ENCODE assay signal across 8 cellular contexts in the genomic region with DNA sequence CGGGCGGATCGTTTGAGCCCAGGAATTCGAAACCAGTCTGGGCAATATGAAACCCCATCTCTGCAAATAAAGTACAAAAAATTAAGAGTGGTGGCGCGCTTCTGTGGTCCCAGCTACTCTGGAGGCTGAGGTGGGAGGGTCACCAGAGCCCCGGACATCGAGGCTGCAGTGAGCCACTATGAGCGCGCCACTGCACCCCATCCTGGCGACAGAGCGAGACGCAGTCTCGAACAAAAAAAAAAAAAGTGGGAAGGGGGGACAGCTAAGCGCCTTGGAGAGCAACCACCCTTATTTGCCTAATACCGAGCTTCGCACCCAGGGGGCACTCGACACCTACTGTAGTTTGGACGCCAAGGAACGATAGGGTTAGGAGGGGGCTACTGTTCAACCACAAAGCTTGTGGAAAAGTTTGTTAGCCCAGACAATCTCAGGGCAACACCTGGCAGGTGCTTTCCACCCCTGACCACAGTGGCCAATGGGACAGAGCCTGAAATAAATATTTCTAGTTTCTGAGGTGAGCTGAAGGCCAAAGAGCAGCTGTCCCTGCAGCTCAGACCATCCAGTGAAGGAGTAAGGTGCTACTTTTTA. TPM values are rescaled to one million over a fixed set of nuclear protein-coding genes. Genes with fewer than 3 reads are reported as not detected.
DNase-seq lines count a peak whose midpoint lies in the region; ATAC-seq and TF ChIP-seq lines count a peak whose summit lies in the region.

No MANE protein-coding gene starts in this region.

- intact Hi-C loops in left ventricle myocardium superior (cut with micrococcal nuclease) = no loop called here
- intact Hi-C loops in posterior vena cava (cut with DNase I) = loop anchor here (5.0 to 10.0 kb wide), 2 partner anchors 104 to 106 kb away; a partner anchor contains a TSS

- peak overlapping the region; percentile 94 for H3K4me3 ChIP-seq in GM06990 (replicated peaks; ENCODE audit: low read depth, low read length)

- no peaks in the 10 kb centered on the region for H3K27me3 ChIP-seq in GM06990 (replicated peaks; ENCODE audit: control insufficient read depth, insufficient read depth, low read length)

- peak; percentile 72 for TF ChIP-seq CTCF in GM06990 (IDR thresholded peaks at IDR 0.05; ENCODE audit: insufficient read depth, low read length, poor library complexity, severe bottlenecking)

- peak overlapping the region; percentile 90 for H3K27ac ChIP-seq in angular gyrus (ENCODE audit: low read depth, low read length)

- H3K36me3 ChIP-seq in GM06990 (ENCODE audit: control insufficient read depth, insufficient read depth, low read length) = peaks cover 34% of the 10 kb centered on the region

- ATAC-seq in HG02642 (IDR thresholded peaks at IDR 0.05; ENCODE audit: poor library complexity, unreplicated experiment) (peak; percentile 61), left ventricle myocardium superior (peak; percentile 81), GM21367 (IDR thresholded peaks at IDR 0.05; ENCODE audit: unreplicated experiment) (no peak)

- DNase-seq in GM06990 (ENCODE audit: extremely low read depth, insufficient read length) = peak; percentile 79
- DNase-seq in NCI-H1417 treated with DMSO at 0.1 percent for 48 hours (lab: John Stamatoyannopoulos, UW) = peak; percentile 56
- peak; percentile 65 to 77 for DNase-seq in SW 1271 (lab: John Stamatoyannopoulos, UW)
- DNase-seq in left ventricle myocardium superior = peak; percentile 82
- peak; percentile 90 for DNase-seq in posterior vena cava (ENCODE audit: low spot score)

RNA-seq across cellular contexts. Expression of a gene that starts 0.8 kb away (rescaled TPM):
- total RNA-seq in left ventricle myocardium superior (3.1 TPM), posterior vena cava (1 to 10 TPM; 4.1 to 4.7 TPM)

RNA-seq across cellular contexts. Expression of a gene that starts 11.5 kb away (rescaled TPM):
- total RNA-seq in left ventricle myocardium superior (72.3 TPM), posterior vena cava (10 to 100 TPM; 27.5 to 28.5 TPM)

RNA-seq across cellular contexts. Expression of a gene that starts 16.4 kb away (rescaled TPM):
- total RNA-seq in left ventricle myocardium superior = 45.2 TPM
- 10 to 100 TPM; 34.0 TPM for total RNA-seq in posterior vena cava

RNA-seq across cellular contexts. Expression of a gene that starts 25.7 kb away (rescaled TPM):
- total RNA-seq in left ventricle myocardium superior (1.4 TPM), posterior vena cava (1 to 10 TPM in 1 of 2 donors, under 1 TPM in 1; 0.67 to 1.2 TPM)

RNA-seq across cellular contexts. Expression of a gene that starts 30.8 kb away (rescaled TPM):
- 25.7 TPM for total RNA-seq in left ventricle myocardium superior
- total RNA-seq in posterior vena cava = 10 to 100 TPM; 34.6 to 42.0 TPM
